32 cellular contexts compared by ENCODE assay signal in the genomic region with DNA sequence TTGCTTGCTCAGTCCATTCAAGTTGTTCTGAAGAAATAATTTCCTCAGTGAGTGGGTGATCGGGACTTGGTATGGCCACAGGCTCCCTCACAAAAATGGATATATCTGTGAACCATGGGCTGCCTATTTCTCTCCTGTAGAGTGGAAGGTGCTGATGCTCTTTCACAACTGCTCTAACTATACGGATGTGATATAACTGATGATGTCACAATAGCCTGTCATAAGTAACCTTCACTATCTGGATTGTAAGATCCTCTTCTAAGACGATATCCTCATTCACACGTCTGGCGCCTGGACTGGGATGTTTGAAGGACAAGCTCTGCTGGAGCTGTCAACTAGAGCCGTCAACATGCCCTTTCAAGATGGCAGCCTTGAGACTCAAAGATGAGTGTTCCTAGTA.
"Had no signal": no experiment of that assay in that cellular context is flagged by ENCODE, and none has a peak within 500 bp of the region (broad histone marks: within the 10 kb centered on the region; RNA-seq: fewer than 3 reads in every experiment).

No MANE protein-coding gene starts in this region.

- DNase-seq: activated B cell treated with CpG ODN at 0.5 μM for 24 hours; activated CD4-positive, alpha-beta memory T cell treated with anti-CD3 and anti-CD28 coated beads for 36 hours; activated CD4-positive, alpha-beta T cell treated with anti-CD3 and anti-CD28 coated beads for 4 hours; activated CD4-positive, alpha-beta T cell treated with anti-CD3 and anti-CD28 coated beads, Interleukin-2, amount 50 U/mL, for 1 hour; activated CD4-positive, CD25-positive, alpha-beta regulatory T cell treated with anti-CD3 and anti-CD28 coated beads, Interleukin-2, amount 50 U/mL, for 72 hours; activated CD8-positive, alpha-beta memory T cell treated with anti-CD3 and anti-CD28 coated beads, Interleukin-2, amount 50 U/mL, for 4 hours; activated gamma-delta T cell treated with Interleukin-2 at 50 U/mL for 16 hours; activated naive CD4-positive, alpha-beta T cell treated with anti-CD3 and anti-CD28 coated beads for 36 hours; activated T-cell treated with anti-CD3 and anti-CD28 coated beads for 4 hours; activated T-cell treated with anti-CD3 and anti-CD28 coated beads, Interleukin-2, amount 50 U/mL, for 4 hours; adrenal gland; caudate nucleus; cerebellar nuclear complex; Karpas-422; NCI-H1092 treated with DMSO at 0.1 percent for 48 hours; NCI-H1417; NCI-H146; NCI-H187; NCI-H2029 treated with DMSO at 0.1 percent for 48 hours; NCI-H2107; NCI-H2171; NCI-H510A; NCI-H526; NCI-H748 treated with DMSO at 0.1 percent for 48 hours; NK-92 treated with Interleukin-12 subunit alpha and Interleukin-12 subunit beta, amount 100 ng/mL, for 24 hours; OCI-M1; Right ventricle myocardium superior; SW 1271; T-helper 1 cell; T-helper 2 cell; T-helper 9 cell had no signal

- ATAC-seq: activated naive CD4-positive, alpha-beta T cell treated with anti-CD3 and anti-CD28 coated beads, Interleukin-2, amount 50 U/mL, for 72 hours; activated T-cell treated with anti-CD3 and anti-CD28 coated beads, Interleukin-2, amount 50 U/mL, for 4 hours had no signal
